In the genomic region with DNA sequence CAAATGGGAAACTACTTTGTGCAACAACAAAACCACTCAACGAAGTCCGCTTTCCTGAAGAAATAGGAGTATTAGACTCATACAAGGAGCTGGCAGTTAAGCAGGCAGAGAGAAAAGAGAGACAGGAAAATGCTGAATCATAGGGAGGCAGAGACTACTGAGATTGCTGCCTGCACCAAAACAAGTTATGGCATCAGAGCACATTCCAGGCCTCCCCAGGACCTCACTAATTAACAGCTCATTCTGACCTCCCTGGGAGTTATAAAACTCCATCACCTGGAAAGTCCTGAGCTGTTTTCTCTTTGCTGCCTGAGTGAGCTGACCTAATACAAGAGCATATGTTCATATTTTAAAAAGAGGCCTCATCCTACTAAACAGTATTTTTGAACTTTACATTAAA, we compare ENCODE assay signal across 16 cellular contexts.
DNase-seq lines count a peak whose midpoint lies in the region; ATAC-seq, FAIRE-seq and TF ChIP-seq lines count a peak whose summit lies in the region.
"Had no signal": no experiment of that assay in that cellular context is flagged by ENCODE, and none has a peak within 500 bp of the region (broad histone marks: within the 10 kb centered on the region; RNA-seq: fewer than 3 reads in every experiment).

No MANE protein-coding gene starts in this region.

- H3K9me3 Mint-ChIP-seq in H9: peaks cover 0 to 4% of the 10 kb centered on the region in 2 experiments; a peak in 1 of 5 replicates
- H3K9me3 Mint-ChIP-seq: activated naive CD8-positive, alpha-beta T cell treated with anti-CD3 and anti-CD28 coated beads, Interleukin-2, amount 10 ng/mL, durations not matched to agents 7 days and 5 days had no signal

- no peak overlapping the region for H3K18ac ChIP-seq in H9 (ENCODE audit: insufficient read length, low read depth, low read length)

- no peak overlapping the region for H3K4ac ChIP-seq in H9 (ENCODE audit: low read depth, low read length)

- peak overlapping the region; percentile 75 for H2BK20ac ChIP-seq in H9 (ENCODE audit: low read depth, low read length, poor library complexity, severe bottlenecking)

- no peak overlapping the region for H4K5ac ChIP-seq in H9 (ENCODE audit: insufficient read length, low read depth, low read length)

- no peak overlapping the region for H4K91ac ChIP-seq in H9 (ENCODE audit: insufficient read length, low read depth, low read length)

- H4K20me1 ChIP-seq in H9 (ENCODE audit: control insufficient read depth, insufficient read depth, insufficient read length) (no peaks in the 10 kb centered on the region), K562 (replicated peaks; ENCODE audit: control insufficient read depth, insufficient read depth, low read length) (no peaks in the 10 kb centered on the region)

- no peak overlapping the region for H2AK5ac ChIP-seq in H9 (ENCODE audit: insufficient read length, low read length)

- no peaks in the 10 kb centered on the region for H3K23me2 ChIP-seq in H9 (ENCODE audit: insufficient read length, low read depth, low read length, poor library complexity, severe bottlenecking)

- TF ChIP-seq POLR2A in K562 (conservative IDR thresholded peaks at IDR 0.05): no peak

- H3K9me3 ChIP-seq in H9 (ENCODE audit: control insufficient read depth, low read depth, low read length): no peaks in the 10 kb centered on the region
- H3K9me3 ChIP-seq in K562 (replicated peaks; ENCODE audit: control insufficient read depth, insufficient read depth, low read depth, low read length): no peaks in the 10 kb centered on the region; the same call in 1 of the 2 replicates
- H3K9me3 ChIP-seq in SJCRH30 (replicated peaks): no peaks in the 10 kb centered on the region; the same call in 1 of the 2 replicates
- H3K9me3 ChIP-seq: transverse colon had no signal

- CTCF ChIA-PET in K562 (lab: Yijun Ruan, JAX; ENCODE audit: low intra/inter-chr PET ratio): no interaction called here

- no peak overlapping the region for H3K4me2 ChIP-seq in H9 (ENCODE audit: insufficient read depth, insufficient read length, low read length)
- no peak overlapping the region for H3K4me2 ChIP-seq in K562 (ENCODE audit: insufficient read depth, low read length)

- no peaks in the 10 kb centered on the region for H3K9me1 ChIP-seq in K562 (ENCODE audit: control insufficient read depth, insufficient read depth, low read length)

- no peaks in the 10 kb centered on the region for H3K79me1 ChIP-seq in H9 (ENCODE audit: insufficient read depth, low read depth, low read length, poor library complexity, severe bottlenecking)

- no peak for FAIRE-seq in K562 (lab: Jason Lieb, UNC)
- FAIRE-seq: GM12891, HTR-8/SVneo, islet of Langerhans had no signal

- intact Hi-C loops in K562 (cut with micrococcal nuclease): no loop called here

- H3K36me3 Mint-ChIP-seq in H9 (ENCODE audit: insufficient read depth in 1 of 3, low read depth in 3 of 3): peaks cover 0 to 4% (median 2%) of the 10 kb centered on the region in 3 experiments; a peak in 2 of 7 replicates
- H3K36me3 Mint-ChIP-seq: activated naive CD8-positive, alpha-beta T cell treated with anti-CD3 and anti-CD28 coated beads, Interleukin-2, amount 10 ng/mL, durations not matched to agents 7 days and 5 days had no signal

- H2BK15ac ChIP-seq in H9 (ENCODE audit: low read depth, low read length): no peak overlapping the region

- peak overlapping the region; percentile 34 to 66 (median 44); a peak in 4 of 7 replicates for H3K27ac Mint-ChIP-seq in H9
- H3K27ac Mint-ChIP-seq: activated naive CD8-positive, alpha-beta T cell treated with anti-CD3 and anti-CD28 coated beads, Interleukin-2, amount 10 ng/mL, durations not matched to agents 7 days and 5 days had no signal

- H3K27me3 ChIP-seq in H9 (ENCODE audit: insufficient read depth, low read length) (no peaks in the 10 kb centered on the region), K562 (ENCODE audit: control insufficient read depth in 2 of 2, insufficient read depth in 2 of 2, low read length in 2 of 2) (no peaks in the 10 kb centered on the region), SJCRH30 (no peaks in the 10 kb centered on the region)
- H3K27me3 ChIP-seq: transverse colon had no signal

- H2BK12ac ChIP-seq in H9 (ENCODE audit: insufficient read length, low read depth, low read length): no peak overlapping the region

- TF ChIP-seq CTCF in H9 (conservative IDR thresholded peaks at IDR 0.05) (no peak), K562 (IDR thresholded peaks at IDR 0.05 in 2 of 3, conservative IDR thresholded peaks at IDR 0.05 in 1 of 3; ENCODE audit: insufficient read depth in 2 of 3, low read depth in 1 of 3, low read length in 3 of 3) (no peak)

- in situ Hi-C loops in K562 (cut with MboI): no loop called here

- H3K14ac ChIP-seq in H9 (ENCODE audit: insufficient read depth, low read length): no peak overlapping the region

- WGBS in H9 (ENCODE audit: extremely low coverage, insufficient read length, low lambda C conversion rate): no CpG with 5 or more reads among the region's 2 CpGs
- 92% methylated on average over 2 of the region's 2 CpGs for whole genome bisulfite sequencing in K562 (ENCODE audit: insufficient coverage, low coverage, missing lambda C conversion rate)

- H3K79me2 ChIP-seq in H9 (ENCODE audit: insufficient read depth, low read length) (no peaks in the 10 kb centered on the region), K562 (ENCODE audit: control insufficient read depth, insufficient read depth, low read length) (0 out of 3 replicates have a peak, but pooled peaks cover 10% of the 10 kb centered on the region)

- H3K23ac ChIP-seq in H9 (ENCODE audit: insufficient read length, low read depth, low read length): no peak overlapping the region

- no peak overlapping the region for H2BK5ac ChIP-seq in H9 (ENCODE audit: insufficient read length, low read length)

- H3K4me3 Mint-ChIP-seq in H9: no peak overlapping the region
- H3K4me3 Mint-ChIP-seq: activated naive CD8-positive, alpha-beta T cell treated with anti-CD3 and anti-CD28 coated beads, Interleukin-2, amount 10 ng/mL, durations not matched to agents 7 days and 5 days had no signal

- BruUV-seq in K562 (replicated peaks; lab: Mats Ljungman, UMichigan): no TSS peak

- ATAC-seq in K562: no peak
- ATAC-seq: activated CD4-positive, CD25-positive, alpha-beta regulatory T cell treated with anti-CD3 and anti-CD28 coated beads, Interleukin-2, amount 50 U/mL, for 24 hours had no signal

- H3K9ac ChIP-seq in H9 (ENCODE audit: extremely low read depth, insufficient read length, low read length) (no peak overlapping the region), K562 (ENCODE audit: insufficient read depth in 1 of 2, low read depth in 2 of 2, low read length in 2 of 2) (no peak overlapping the region)

- peak overlapping the region; percentile 62 for H2AFZ ChIP-seq in H9 (ENCODE audit: low read length)
- no peak overlapping the region for H2AFZ ChIP-seq in K562 (ENCODE audit: low read depth, low read length)

- no peak overlapping the region for H2BK120ac ChIP-seq in H9 (ENCODE audit: low read depth, low read length, poor library complexity, severe bottlenecking)

- H3K27ac ChIP-seq in H9 (ENCODE audit: insufficient read length, low read depth, low read length) (no peak overlapping the region), K562 (ENCODE audit: extremely low read depth, low read depth, low read length) (no peak overlapping the region), SJCRH30 (no peak overlapping the region)
- H3K27ac ChIP-seq: transverse colon had no signal

- DNase-seq in H9 (peak; percentile 27), K562 (ENCODE audit: extremely low read depth in 1 of 4, low spot score in 3 of 4) (peak in 1 of 4 experiments; percentile 2), iPS DF 19.7 (ENCODE audit: low read depth, low spot score) (peak; percentile 7), renal cortical epithelial cell (ENCODE audit: low read depth) (peak; percentile 29), NCI-H187 treated with DMSO at 0.1 percent for 48 hours (lab: John Stamatoyannopoulos, UW) (no peak), hepatic stellate cell (ENCODE audit: low spot score) (no peak), NCI-H1092 (lab: John Stamatoyannopoulos, UW) (no peak), SJCRH30 (no peak)
- DNase-seq: activated naive CD8-positive, alpha-beta T cell treated with anti-CD3 and anti-CD28 coated beads, Interleukin-2, amount 10 ng/mL, durations not matched to agents 7 days and 5 days; cortex of kidney; DND-41; transverse colon had no signal

- no peak for TF ChIP-seq RAD21 in K562 (CRISPR knock-in tag; conservative IDR thresholded peaks at IDR 0.05 in 1 of 2, IDR thresholded peaks at IDR 0.05 in 1 of 2)

- H3K27me3 Mint-ChIP-seq in H9 (ENCODE audit: low read depth): no peaks in the 10 kb centered on the region
- H3K27me3 Mint-ChIP-seq: activated naive CD8-positive, alpha-beta T cell treated with anti-CD3 and anti-CD28 coated beads, Interleukin-2, amount 10 ng/mL, durations not matched to agents 7 days and 5 days had no signal

- H3K4me3 ChIP-seq in K562 (no peak overlapping the region), SJCRH30 (no peak overlapping the region)
- H3K4me3 ChIP-seq: transverse colon had no signal

- no peak for TF ChIP-seq EP300 in K562 (IDR thresholded peaks at IDR 0.05; ENCODE audit: low read length)

- H4K8ac ChIP-seq in H9 (replicated peaks; ENCODE audit: insufficient read length, low read depth, low read length): no peak overlapping the region

- no peaks in the 10 kb centered on the region for H3K4me1 ChIP-seq in H9 (ENCODE audit: insufficient read depth, low read length)
- no peaks in the 10 kb centered on the region for H3K4me1 ChIP-seq in K562 (replicated peaks in 1 of 2; ENCODE audit: control insufficient read depth in 2 of 2, insufficient read depth in 2 of 2, low read length in 2 of 2)
- H3K4me1 ChIP-seq in SJCRH30: peaks cover 17% of the 10 kb centered on the region
- H3K4me1 ChIP-seq: transverse colon had no signal

- H3K36me3 ChIP-seq in K562 (ENCODE audit: control insufficient read depth, insufficient read depth, low read length) (no peaks in the 10 kb centered on the region), SJCRH30 (no peaks in the 10 kb centered on the region)
- H3K36me3 ChIP-seq: transverse colon had no signal

- POLR2A ChIA-PET in K562 (lab: Yijun Ruan, JAX): no interaction called here

- H3T11ph ChIP-seq in H9 (ENCODE audit: low read length): no peak overlapping the region

- H3K56ac ChIP-seq in H9 (ENCODE audit: insufficient read length, low read depth, low read length): no peak overlapping the region

- peaks cover 12 to 13% of the 10 kb centered on the region in 2 experiments for H3K4me1 Mint-ChIP-seq in H9
- H3K4me1 Mint-ChIP-seq: activated naive CD8-positive, alpha-beta T cell treated with anti-CD3 and anti-CD28 coated beads, Interleukin-2, amount 10 ng/mL, durations not matched to agents 7 days and 5 days had no signal

TF ChIP-seq in K562, 482 proteins besides CTCF, POLR2A, EP300 and RAD21 (continues in another document):
- TF ChIP-seq MBD2 (IDR thresholded peaks at IDR 0.05; ENCODE audit: borderline replicate concordance, low read depth): no peak
- 0 out of 2 replicates have a peak, but pooled peaks have one; percentile 10 for TF ChIP-seq MAFG (tag; conservative IDR thresholded peaks at IDR 0.05)
- no peak for TF ChIP-seq KDM4B (IDR thresholded peaks at IDR 0.05; ENCODE audit: borderline replicate concordance in 2 of 2, low read depth in 1 of 2)
- TF ChIP-seq PHF8 (IDR thresholded peaks at IDR 0.05; ENCODE audit: borderline replicate concordance, low read length): no peak
- no peak for TF ChIP-seq PHB (CRISPR knock-in tag; IDR thresholded peaks at IDR 0.05)

Comparison
In these comparisons a context has a peak if more than half of its experiments do, and no peak if none do; other contexts are left out.
1. DNase-seq: peak in H9 (single experiment), iPS DF 19.7 (single experiment) and renal cortical epithelial cell (single experiment); none in NCI-H187 treated with DMSO at 0.1 percent for 48 hours (single experiment), hepatic stellate cell (single experiment), NCI-H1092 (single experiment) and SJCRH30 (0 of 2).